In the genomic region with DNA sequence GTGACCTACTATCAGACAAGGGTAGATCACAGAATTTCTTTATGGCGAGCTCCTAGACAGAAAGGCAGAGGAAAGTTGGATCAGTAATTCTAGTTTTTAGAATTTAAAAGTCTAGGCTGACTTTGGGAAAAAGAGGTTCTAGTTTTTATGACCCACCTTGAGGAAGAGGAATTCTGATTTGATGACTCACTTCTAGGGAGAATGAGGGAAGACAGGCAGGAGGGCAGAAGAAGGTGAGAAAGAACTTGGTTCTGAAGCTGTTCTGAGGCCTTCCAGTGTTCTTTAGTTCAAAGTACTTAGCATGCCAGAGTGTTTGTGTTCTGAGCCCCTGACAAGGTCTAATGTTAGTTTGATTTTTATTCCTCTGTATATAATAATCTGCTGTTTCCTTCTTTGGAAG, we compare ENCODE assay signal across 1 cellular context.
TF ChIP-seq lines count a peak whose summit lies in the region.

No MANE protein-coding gene starts in this region.

TF ChIP-seq in WTC11, 78 proteins besides CTCF, POLR2A, EP300 and RAD21 (continued from another document):
- TF ChIP-seq, protein P1, sequence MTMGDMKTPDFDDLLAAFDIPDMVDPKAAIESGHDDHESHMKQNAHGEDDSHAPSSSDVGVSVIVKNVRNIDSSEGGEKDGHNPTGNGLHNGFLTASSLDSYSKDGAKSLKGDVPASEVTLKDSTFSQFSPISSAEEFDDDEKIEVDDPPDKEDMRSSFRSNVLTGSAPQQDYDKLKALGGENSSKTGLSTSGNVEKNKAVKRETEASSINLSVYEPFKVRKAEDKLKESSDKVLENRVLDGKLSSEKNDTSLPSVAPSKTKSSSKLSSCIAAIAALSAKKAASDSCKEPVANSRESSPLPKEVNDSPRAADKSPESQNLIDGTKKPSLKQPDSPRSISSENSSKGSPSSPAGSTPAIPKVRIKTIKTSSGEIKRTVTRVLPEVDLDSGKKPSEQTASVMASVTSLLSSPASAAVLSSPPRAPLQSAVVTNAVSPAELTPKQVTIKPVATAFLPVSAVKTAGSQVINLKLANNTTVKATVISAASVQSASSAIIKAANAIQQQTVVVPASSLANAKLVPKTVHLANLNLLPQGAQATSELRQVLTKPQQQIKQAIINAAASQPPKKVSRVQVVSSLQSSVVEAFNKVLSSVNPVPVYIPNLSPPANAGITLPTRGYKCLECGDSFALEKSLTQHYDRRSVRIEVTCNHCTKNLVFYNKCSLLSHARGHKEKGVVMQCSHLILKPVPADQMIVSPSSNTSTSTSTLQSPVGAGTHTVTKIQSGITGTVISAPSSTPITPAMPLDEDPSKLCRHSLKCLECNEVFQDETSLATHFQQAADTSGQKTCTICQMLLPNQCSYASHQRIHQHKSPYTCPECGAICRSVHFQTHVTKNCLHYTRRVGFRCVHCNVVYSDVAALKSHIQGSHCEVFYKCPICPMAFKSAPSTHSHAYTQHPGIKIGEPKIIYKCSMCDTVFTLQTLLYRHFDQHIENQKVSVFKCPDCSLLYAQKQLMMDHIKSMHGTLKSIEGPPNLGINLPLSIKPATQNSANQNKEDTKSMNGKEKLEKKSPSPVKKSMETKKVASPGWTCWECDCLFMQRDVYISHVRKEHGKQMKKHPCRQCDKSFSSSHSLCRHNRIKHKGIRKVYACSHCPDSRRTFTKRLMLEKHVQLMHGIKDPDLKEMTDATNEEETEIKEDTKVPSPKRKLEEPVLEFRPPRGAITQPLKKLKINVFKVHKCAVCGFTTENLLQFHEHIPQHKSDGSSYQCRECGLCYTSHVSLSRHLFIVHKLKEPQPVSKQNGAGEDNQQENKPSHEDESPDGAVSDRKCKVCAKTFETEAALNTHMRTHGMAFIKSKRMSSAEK (CRISPR knock-in tag; IDR thresholded peaks at IDR 0.05; ENCODE audit: borderline replicate concordance), result no peak
- no peak for TF ChIP-seq CBFB (CRISPR knock-in tag; IDR thresholded peaks at IDR 0.05; ENCODE audit: low read depth)
- TF ChIP-seq, protein P2, sequence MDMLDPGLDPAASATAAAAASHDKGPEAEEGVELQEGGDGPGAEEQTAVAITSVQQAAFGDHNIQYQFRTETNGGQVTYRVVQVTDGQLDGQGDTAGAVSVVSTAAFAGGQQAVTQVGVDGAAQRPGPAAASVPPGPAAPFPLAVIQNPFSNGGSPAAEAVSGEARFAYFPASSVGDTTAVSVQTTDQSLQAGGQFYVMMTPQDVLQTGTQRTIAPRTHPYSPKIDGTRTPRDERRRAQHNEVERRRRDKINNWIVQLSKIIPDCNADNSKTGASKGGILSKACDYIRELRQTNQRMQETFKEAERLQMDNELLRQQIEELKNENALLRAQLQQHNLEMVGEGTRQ (CRISPR knock-in tag; IDR thresholded peaks at IDR 0.05), result no peak
- TF ChIP-seq MYBL2 (CRISPR knock-in tag; IDR thresholded peaks at IDR 0.05), result no peak
- TF ChIP-seq, protein P3, sequence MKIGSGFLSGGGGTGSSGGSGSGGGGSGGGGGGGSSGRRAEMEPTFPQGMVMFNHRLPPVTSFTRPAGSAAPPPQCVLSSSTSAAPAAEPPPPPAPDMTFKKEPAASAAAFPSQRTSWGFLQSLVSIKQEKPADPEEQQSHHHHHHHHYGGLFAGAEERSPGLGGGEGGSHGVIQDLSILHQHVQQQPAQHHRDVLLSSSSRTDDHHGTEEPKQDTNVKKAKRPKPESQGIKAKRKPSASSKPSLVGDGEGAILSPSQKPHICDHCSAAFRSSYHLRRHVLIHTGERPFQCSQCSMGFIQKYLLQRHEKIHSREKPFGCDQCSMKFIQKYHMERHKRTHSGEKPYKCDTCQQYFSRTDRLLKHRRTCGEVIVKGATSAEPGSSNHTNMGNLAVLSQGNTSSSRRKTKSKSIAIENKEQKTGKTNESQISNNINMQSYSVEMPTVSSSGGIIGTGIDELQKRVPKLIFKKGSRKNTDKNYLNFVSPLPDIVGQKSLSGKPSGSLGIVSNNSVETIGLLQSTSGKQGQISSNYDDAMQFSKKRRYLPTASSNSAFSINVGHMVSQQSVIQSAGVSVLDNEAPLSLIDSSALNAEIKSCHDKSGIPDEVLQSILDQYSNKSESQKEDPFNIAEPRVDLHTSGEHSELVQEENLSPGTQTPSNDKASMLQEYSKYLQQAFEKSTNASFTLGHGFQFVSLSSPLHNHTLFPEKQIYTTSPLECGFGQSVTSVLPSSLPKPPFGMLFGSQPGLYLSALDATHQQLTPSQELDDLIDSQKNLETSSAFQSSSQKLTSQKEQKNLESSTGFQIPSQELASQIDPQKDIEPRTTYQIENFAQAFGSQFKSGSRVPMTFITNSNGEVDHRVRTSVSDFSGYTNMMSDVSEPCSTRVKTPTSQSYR (CRISPR knock-in tag; IDR thresholded peaks at IDR 0.05), result no peak
- no peak for TF ChIP-seq GTF2I (CRISPR knock-in tag; conservative IDR thresholded peaks at IDR 0.05)
- TF ChIP-seq, protein P4, sequence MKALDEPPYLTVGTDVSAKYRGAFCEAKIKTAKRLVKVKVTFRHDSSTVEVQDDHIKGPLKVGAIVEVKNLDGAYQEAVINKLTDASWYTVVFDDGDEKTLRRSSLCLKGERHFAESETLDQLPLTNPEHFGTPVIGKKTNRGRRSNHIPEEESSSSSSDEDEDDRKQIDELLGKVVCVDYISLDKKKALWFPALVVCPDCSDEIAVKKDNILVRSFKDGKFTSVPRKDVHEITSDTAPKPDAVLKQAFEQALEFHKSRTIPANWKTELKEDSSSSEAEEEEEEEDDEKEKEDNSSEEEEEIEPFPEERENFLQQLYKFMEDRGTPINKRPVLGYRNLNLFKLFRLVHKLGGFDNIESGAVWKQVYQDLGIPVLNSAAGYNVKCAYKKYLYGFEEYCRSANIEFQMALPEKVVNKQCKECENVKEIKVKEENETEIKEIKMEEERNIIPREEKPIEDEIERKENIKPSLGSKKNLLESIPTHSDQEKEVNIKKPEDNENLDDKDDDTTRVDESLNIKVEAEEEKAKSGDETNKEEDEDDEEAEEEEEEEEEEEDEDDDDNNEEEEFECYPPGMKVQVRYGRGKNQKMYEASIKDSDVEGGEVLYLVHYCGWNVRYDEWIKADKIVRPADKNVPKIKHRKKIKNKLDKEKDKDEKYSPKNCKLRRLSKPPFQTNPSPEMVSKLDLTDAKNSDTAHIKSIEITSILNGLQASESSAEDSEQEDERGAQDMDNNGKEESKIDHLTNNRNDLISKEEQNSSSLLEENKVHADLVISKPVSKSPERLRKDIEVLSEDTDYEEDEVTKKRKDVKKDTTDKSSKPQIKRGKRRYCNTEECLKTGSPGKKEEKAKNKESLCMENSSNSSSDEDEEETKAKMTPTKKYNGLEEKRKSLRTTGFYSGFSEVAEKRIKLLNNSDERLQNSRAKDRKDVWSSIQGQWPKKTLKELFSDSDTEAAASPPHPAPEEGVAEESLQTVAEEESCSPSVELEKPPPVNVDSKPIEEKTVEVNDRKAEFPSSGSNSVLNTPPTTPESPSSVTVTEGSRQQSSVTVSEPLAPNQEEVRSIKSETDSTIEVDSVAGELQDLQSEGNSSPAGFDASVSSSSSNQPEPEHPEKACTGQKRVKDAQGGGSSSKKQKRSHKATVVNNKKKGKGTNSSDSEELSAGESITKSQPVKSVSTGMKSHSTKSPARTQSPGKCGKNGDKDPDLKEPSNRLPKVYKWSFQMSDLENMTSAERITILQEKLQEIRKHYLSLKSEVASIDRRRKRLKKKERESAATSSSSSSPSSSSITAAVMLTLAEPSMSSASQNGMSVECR (CRISPR knock-in tag; IDR thresholded peaks at IDR 0.05; ENCODE audit: borderline replicate concordance), result no peak
- TF ChIP-seq MXD4 (CRISPR knock-in tag; IDR thresholded peaks at IDR 0.05; ENCODE audit: borderline replicate concordance), result no peak
- no peak for TF ChIP-seq NFYB (CRISPR knock-in tag; conservative IDR thresholded peaks at IDR 0.05; ENCODE audit: low read depth)
- no peak for TF ChIP-seq ATF1 (CRISPR knock-in tag; IDR thresholded peaks at IDR 0.05)
- TF ChIP-seq, protein P5, sequence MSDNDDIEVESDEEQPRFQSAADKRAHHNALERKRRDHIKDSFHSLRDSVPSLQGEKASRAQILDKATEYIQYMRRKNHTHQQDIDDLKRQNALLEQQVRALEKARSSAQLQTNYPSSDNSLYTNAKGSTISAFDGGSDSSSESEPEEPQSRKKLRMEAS (CRISPR knock-in tag; IDR thresholded peaks at IDR 0.05), result no peak
- no peak for TF ChIP-seq CREM (CRISPR knock-in tag; IDR thresholded peaks at IDR 0.05)
